In genomic region chr5:6108540-6108848, GRCh38 we compare ENCODE assay signal across 22 cellular contexts.
DNase-seq lines count a peak whose midpoint lies in the region; ATAC-seq, FAIRE-seq and TF ChIP-seq lines count a peak whose summit lies in the region.
"Had no signal": no experiment of that assay in that cellular context is flagged by ENCODE, and none has a peak within 500 bp of the region (broad histone marks: within the 10 kb centered on the region; RNA-seq: fewer than 3 reads in every experiment).

No MANE protein-coding gene starts in this region.

- no peaks in the 10 kb centered on the region for H3K27me3 Mint-ChIP-seq in osteocyte (ENCODE audit: unreplicated experiment)
- H3K27me3 Mint-ChIP-seq: B cell; CD4-positive, CD25-positive, alpha-beta regulatory T cell had no signal

- H3K27ac ChIP-seq in esophagus muscularis mucosa (replicated peaks in 1 of 4) = no peak overlapping the region
- H3K27ac ChIP-seq: 22Rv1, BLaER1, C4-2B had no signal

- no peaks in the 10 kb centered on the region for H3K4me1 ChIP-seq in esophagus muscularis mucosa

- H3K4me3 ChIP-seq in esophagus muscularis mucosa = no peak overlapping the region
- H3K4me3 ChIP-seq: BLaER1, GM23338 had no signal

- intact Hi-C loops in esophagus muscularis mucosa (cut with DNase I) = no loop called here

- H3K4me3 Mint-ChIP-seq in osteocyte (ENCODE audit: unreplicated experiment) = no peak overlapping the region
- H3K4me3 Mint-ChIP-seq: B cell; CD4-positive, CD25-positive, alpha-beta regulatory T cell; CD8-positive, alpha-beta memory T cell; GM23338; H9 had no signal

- H3K36me3 ChIP-seq in esophagus muscularis mucosa = no peaks in the 10 kb centered on the region
- H3K36me3 ChIP-seq: BLaER1 had no signal

- no peak for FAIRE-seq in GM19239 (lab: Jason Lieb, UNC)
- FAIRE-seq: A204.1, D721Med, GM12891 had no signal

- H3K27me3 ChIP-seq in esophagus muscularis mucosa = no peaks in the 10 kb centered on the region
- H3K27me3 ChIP-seq: BLaER1 had no signal

- 51% methylated on average over 5 of the region's 5 CpGs for WGBS in esophagus muscularis mucosa

- H3K9me3 Mint-ChIP-seq in osteocyte (ENCODE audit: unreplicated experiment) = peaks cover 10% of the 10 kb centered on the region
- H3K9me3 Mint-ChIP-seq: CD8-positive, alpha-beta memory T cell; GM23338; H9 had no signal

- H3K9me3 ChIP-seq in esophagus muscularis mucosa = no peaks in the 10 kb centered on the region
- H3K9me3 ChIP-seq: BLaER1 had no signal

- H3K4me1 Mint-ChIP-seq in osteocyte (ENCODE audit: unreplicated experiment) = no peaks in the 10 kb centered on the region
- H3K4me1 Mint-ChIP-seq: B cell; CD4-positive, CD25-positive, alpha-beta regulatory T cell; CD8-positive, alpha-beta memory T cell had no signal

- peak; percentile 53 for ATAC-seq in GM18868 (IDR thresholded peaks at IDR 0.05; ENCODE audit: unreplicated experiment)
- ATAC-seq in HG03025 (IDR thresholded peaks at IDR 0.05; ENCODE audit: low FRiP score, unreplicated experiment) = no peak
- ATAC-seq: GM23338, HCT116 had no signal

- no peaks in the 10 kb centered on the region for H3K36me3 Mint-ChIP-seq in osteocyte (ENCODE audit: unreplicated experiment)
- H3K36me3 Mint-ChIP-seq: CD4-positive, CD25-positive, alpha-beta regulatory T cell; CD8-positive, alpha-beta memory T cell had no signal

- no peak for TF ChIP-seq EP300 in esophagus muscularis mucosa (IDR thresholded peaks at IDR 0.05)

- TF ChIP-seq POLR2A in esophagus muscularis mucosa (IDR thresholded peaks at IDR 0.05; ENCODE audit: low read depth) = no peak

- H3K27ac Mint-ChIP-seq in osteocyte (ENCODE audit: unreplicated experiment) = no peak overlapping the region
- H3K27ac Mint-ChIP-seq: B cell; CD4-positive, CD25-positive, alpha-beta regulatory T cell; CD8-positive, alpha-beta memory T cell; GM23338; H9 had no signal

- TF ChIP-seq CTCF in esophagus muscularis mucosa (IDR thresholded peaks at IDR 0.05) (no peak), osteocyte (IDR thresholded peaks at IDR 0.05) (no peak)

- DNase-seq in Daoy (ENCODE audit: low read depth) (peak; percentile 61), esophagus muscularis mucosa (ENCODE audit: extremely low spot score) (peak; percentile 42), osteocyte (ENCODE audit: extremely low spot score, unreplicated experiment) (peak; percentile 32), GM19239 (ENCODE audit: insufficient read length, low spot score) (no peak), Kasumi-1 (lab: John Stamatoyannopoulos, UW) (no peak)
- DNase-seq: CD4-positive, CD25-positive, alpha-beta regulatory T cell; CD8-positive, alpha-beta memory T cell; DMS 273 treated with DMSO at 0.1 percent for 48 hours; DMS79; GF-D8; H9 had no signal

Comparison
In these comparisons a context has a peak if more than half of its experiments do, and no peak if none do; other contexts are left out.
1. DNase-seq: peak in Daoy (single experiment), esophagus muscularis mucosa (single experiment) and osteocyte (single experiment); none in GM19239 (single experiment) and Kasumi-1 (0 of 2).